Comparison of ENCODE assay signal across 9 cellular contexts in the genomic region with DNA sequence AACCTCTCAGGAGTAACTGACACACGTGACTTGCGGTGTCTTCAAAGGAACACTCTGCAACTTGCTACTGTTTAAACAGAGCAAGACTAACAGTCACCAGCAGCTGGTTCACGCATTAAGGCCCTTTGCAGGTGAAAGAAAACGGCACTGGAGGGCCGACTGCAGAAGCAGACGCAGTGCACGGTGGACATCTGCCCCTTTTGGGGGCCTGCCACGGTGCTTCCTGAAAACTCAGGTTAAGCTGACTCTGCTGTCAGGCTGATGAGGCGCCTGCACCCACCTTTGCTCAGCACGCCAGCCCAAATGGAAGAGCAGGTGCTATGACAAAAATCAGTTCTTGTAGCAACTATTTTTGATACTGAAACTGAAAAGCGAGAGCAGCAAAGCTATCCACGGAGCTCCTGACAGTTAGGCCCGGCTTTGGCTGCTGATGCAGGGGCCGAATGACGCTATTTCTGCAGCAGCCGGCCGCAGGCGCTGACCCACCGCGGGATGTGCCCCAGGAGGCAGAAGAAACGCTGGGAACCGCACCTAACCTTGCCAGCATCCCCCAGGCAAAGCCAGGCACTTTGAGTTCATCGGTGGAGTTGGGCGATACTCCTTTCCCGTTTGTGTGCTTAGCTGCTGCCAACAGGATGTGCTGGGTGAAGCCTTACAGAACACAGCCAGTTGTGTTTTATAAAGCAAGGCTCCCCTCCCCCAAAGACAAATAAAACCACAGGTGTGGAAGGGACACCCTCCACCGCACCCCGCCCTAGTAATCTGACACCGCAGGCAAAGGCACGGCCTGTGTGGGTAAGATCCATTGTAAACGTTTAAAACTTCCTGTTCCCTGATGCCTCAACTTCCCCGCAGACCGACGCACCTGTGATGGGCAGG. TPM values are rescaled to one million over a fixed set of nuclear protein-coding genes. Genes with fewer than 3 reads are reported as not detected.
A peak's percentile ranks its signal among the peaks of the same experiment; 100 is the strongest.
DNase-seq lines count a peak whose midpoint lies in the region; ATAC-seq, FAIRE-seq and TF ChIP-seq lines count a peak whose summit lies in the region.
"Had no signal": no experiment of that assay in that cellular context is flagged by ENCODE, and none has a peak within 500 bp of the region (broad histone marks: within the 10 kb centered on the region; RNA-seq: fewer than 3 reads in every experiment).

No MANE protein-coding gene starts in this region.

- peaks cover 34 to 38% of the 10 kb centered on the region in 2 donors for H3K4me1 ChIP-seq in mucosa of rectum (ENCODE audit: control insufficient read depth in 2 of 2, insufficient read depth in 2 of 2, low read length in 2 of 2)

- H3K27ac Mint-ChIP-seq in MCF 10A (ENCODE audit: low read depth, unreplicated experiment), result no peak overlapping the region
- H3K27ac Mint-ChIP-seq: nephron had no signal

- POLR2A ChIA-PET in MCF 10A (lab: Yijun Ruan, JAX), result interaction anchor here (0.5 to 2.4 kb wide), 3 partner anchors 10 to 905 kb away, joined by 3 to 12 read pairs (median 4); no protein-coding TSS in a partner anchor

- H3K27me3 ChIP-seq in mucosa of rectum (ENCODE audit: control insufficient read depth in 2 of 2, insufficient read depth in 2 of 2, low read length in 2 of 2), result no peaks in the 10 kb centered on the region

- CTCF ChIA-PET in MCF 10A (lab: Yijun Ruan, JAX), result interaction anchor here (1.2 kb wide), 1 partner anchor 142 kb away, joined by 3 read pairs; no protein-coding TSS in a partner anchor

- H3K4me1 Mint-ChIP-seq in MCF 10A (ENCODE audit: insufficient read depth, unreplicated experiment), result peaks cover 8% of the 10 kb centered on the region

- no peaks in the 10 kb centered on the region for H3K9me3 Mint-ChIP-seq in MCF 10A (ENCODE audit: unreplicated experiment)
- H3K9me3 Mint-ChIP-seq: nephron had no signal

- in situ Hi-C loops in KBM-7 (cut with MboI; ENCODE audit: low pct_unique_long_range_greater_than_20kb, low sequenced_read_pairs), result no loop called here

- peak overlapping the region; percentile 68 to 70 for H3K9ac ChIP-seq in mucosa of rectum (ENCODE audit: low read depth in 1 of 2, low read length in 2 of 2)

- no peak overlapping the region for H3K4me3 Mint-ChIP-seq in MCF 10A (ENCODE audit: unreplicated experiment)
- H3K4me3 Mint-ChIP-seq: nephron had no signal

- H3K9me3 ChIP-seq in mucosa of rectum (ENCODE audit: control insufficient read depth in 2 of 2, low read length in 2 of 2), result no peaks in the 10 kb centered on the region

- no TSS peak for BruUV-seq in MCF 10A (replicated peaks; lab: Mats Ljungman, UMichigan)

- H3K27ac ChIP-seq in mucosa of rectum (ENCODE audit: low read depth in 2 of 2, low read length in 2 of 2), result peak overlapping the region; percentile 92 to 94

- H3K36me3 ChIP-seq in mucosa of rectum (ENCODE audit: control insufficient read depth in 2 of 2, insufficient read depth in 2 of 2, low read length in 2 of 2), result peaks cover 28 to 29% of the 10 kb centered on the region in 2 donors

- no peaks in the 10 kb centered on the region for H3K27me3 Mint-ChIP-seq in MCF 10A (ENCODE audit: insufficient read depth, unreplicated experiment)

- intact Hi-C loops in MCF 10A (cut with micrococcal nuclease), result no loop called here

- TF ChIP-seq CTCF in MCF 10A (IDR thresholded peaks at IDR 0.05; ENCODE audit: unreplicated experiment), result no peak
- no peak for TF ChIP-seq CTCF in D721Med (IDR thresholded peaks at IDR 0.05; ENCODE audit: insufficient read depth, missing control alignments)

- peak; percentile 54 for ATAC-seq in GM21528 (IDR thresholded peaks at IDR 0.05; ENCODE audit: low FRiP score, unreplicated experiment)

- H3K4me3 ChIP-seq in GM08714 (ENCODE audit: low read length) (peak overlapping the region; percentile 11; the same call in 1 of the 2 replicates), mucosa of rectum (ENCODE audit: low read length in 2 of 2) (peak overlapping the region; percentile 61 to 72)

- peaks cover 41% of the 10 kb centered on the region for H3K36me3 Mint-ChIP-seq in MCF 10A (ENCODE audit: insufficient read depth, unreplicated experiment)

- DNase-seq in HuH-7.5 (ENCODE audit: low spot score), result peak; percentile 45
- peak; percentile 99 to 100 for DNase-seq in SHP77 (lab: John Stamatoyannopoulos, UW)
- peak; percentile 90 for DNase-seq in MCF 10A (ENCODE audit: unreplicated experiment)
- no peak for DNase-seq in KBM-7
- no peak for DNase-seq in D721Med (ENCODE audit: insufficient read length, low spot score)

- FAIRE-seq in D721Med (lab: Jason Lieb, UNC), result no peak

RNA-seq across cellular contexts. Expression of a gene that starts 21.1 kb away (rescaled TPM):
- total RNA-seq in MCF 10A (2022), result 0.16 TPM in 1 of 2 replicates, not detected in the other

RNA-seq across cellular contexts. Expression of a gene that starts 29.0 kb away (rescaled TPM):
- total RNA-seq in MCF 10A (2022), result 116 and 128 TPM in 2 replicates

Comparison
In these comparisons a context has a peak if more than half of its experiments do, and no peak if none do; other contexts are left out.
1. DNase-seq: peak in HuH-7.5 (single experiment), SHP77 (2 of 2) and MCF 10A (single experiment); none in KBM-7 (single experiment) and D721Med (single experiment).